Comparison of ENCODE assay signal across 8 cellular contexts in genomic region chr7:1742555-1743303, GRCh38.
DNase-seq lines count a peak whose midpoint lies in the region; ATAC-seq and TF ChIP-seq lines count a peak whose summit lies in the region.

No MANE protein-coding gene starts in this region.

- peak overlapping the region; percentile 8 for H3K4me3 ChIP-seq in retinal pigment epithelial cell (ENCODE audit: low read length)

- no peak for TF ChIP-seq CTCF in retinal pigment epithelial cell (conservative IDR thresholded peaks at IDR 0.05; ENCODE audit: low read depth, low read length)

- in situ Hi-C loops in G401 (cut with HindIII; ENCODE audit: low sequenced_read_pairs): no loop called here

- no peak for ATAC-seq in GM19463 (IDR thresholded peaks at IDR 0.05; ENCODE audit: unreplicated experiment)
- ATAC-seq in HG03097 (IDR thresholded peaks at IDR 0.05; ENCODE audit: low FRiP score, unreplicated experiment): no peak

- DNase-seq in stimulated activated CD4-positive, alpha-beta T cell treated with anti-CD3 and anti-CD28 coated beads, Interleukin-15, amount 100 ng/mL, for 24 hours: peak; percentile 19
- no peak for DNase-seq in stimulated activated CD4-positive, alpha-beta T cell treated with anti-CD3 and anti-CD28 coated beads, Interleukin-12 subunit alpha, Interleukin-12 subunit beta, amount 100 ng/mL, for 4 hours
- DNase-seq in RKO (ENCODE audit: low spot score): peak; percentile 63
- DNase-seq in effector CD4-positive, alpha-beta T cell: peak; percentile 10
- DNase-seq in retinal pigment epithelial cell (ENCODE audit: low read depth): peak; percentile 20
- DNase-seq in G401 (ENCODE audit: low spot score): no peak

Comparison
In these comparisons a context has a peak if more than half of its experiments do, and no peak if none do; other contexts are left out.
1. DNase-seq: peak in stimulated activated CD4-positive, alpha-beta T cell treated with anti-CD3 and anti-CD28 coated beads, Interleukin-15, amount 100 ng/mL, for 24 hours (single experiment), RKO (single experiment), effector CD4-positive, alpha-beta T cell (single experiment) and retinal pigment epithelial cell (single experiment); none in stimulated activated CD4-positive, alpha-beta T cell treated with anti-CD3 and anti-CD28 coated beads, Interleukin-12 subunit alpha, Interleukin-12 subunit beta, amount 100 ng/mL, for 4 hours (single experiment) and G401 (single experiment).